Comparison of ENCODE assay signal across 21 cellular contexts in genomic region chr1:34904236-34905097, GRCh38. TPM values are rescaled to one million over a fixed set of nuclear protein-coding genes. Genes with fewer than 3 reads are reported as not detected.
DNase-seq lines count a peak whose midpoint lies in the region; ATAC-seq, FAIRE-seq and TF ChIP-seq lines count a peak whose summit lies in the region.
"Had no signal": no experiment of that assay in that cellular context is flagged by ENCODE, and none has a peak within 500 bp of the region (broad histone marks: within the 10 kb centered on the region; RNA-seq: fewer than 3 reads in every experiment).

No MANE protein-coding gene starts in this region.

- no peak for TF ChIP-seq EP300 in GM12878 (IDR thresholded peaks at IDR 0.05; ENCODE audit: borderline replicate concordance in 1 of 2, control insufficient read depth in 1 of 2, low read depth in 2 of 2, low read length in 2 of 2)

- H3K4me3 Mint-ChIP-seq in natural killer cell treated with Interleukin-12 subunit alpha and Interleukin-12 subunit beta and Interleukin-15 and Interleukin-18, amount 100 ng/mL, for 72 hours = no peak overlapping the region
- H3K4me3 Mint-ChIP-seq in natural killer cell = no peak overlapping the region
- H3K4me3 Mint-ChIP-seq in endothelial cell (ENCODE audit: unreplicated experiment) = no peak overlapping the region
- H3K4me3 Mint-ChIP-seq: B cell, CD14-positive monocyte, IgD-negative memory B cell had no signal

- TF ChIP-seq RAD21 in GM12878 (IDR thresholded peaks at IDR 0.05; ENCODE audit: insufficient read depth, low read depth, low read length) = no peak

- H3K9ac ChIP-seq in GM12878 (ENCODE audit: control insufficient read depth, insufficient read depth, low read length) = no peak overlapping the region

- H3K9me3 Mint-ChIP-seq in natural killer cell treated with Interleukin-12 subunit alpha and Interleukin-12 subunit beta and Interleukin-15 and Interleukin-18, amount 100 ng/mL, for 72 hours = no peaks in the 10 kb centered on the region
- H3K9me3 Mint-ChIP-seq in natural killer cell = no peaks in the 10 kb centered on the region
- H3K9me3 Mint-ChIP-seq in endothelial cell (ENCODE audit: unreplicated experiment) = no peaks in the 10 kb centered on the region

- H3K4me3 ChIP-seq in GM12878 = no peak overlapping the region
- H3K4me3 ChIP-seq in brain microvascular endothelial cell (ENCODE audit: low read depth, low read length) = no peak overlapping the region
- no peak overlapping the region for H3K4me3 ChIP-seq in OCI-LY7 (ENCODE audit: low read depth, low read length, poor library complexity, severe bottlenecking)

- RAD21 ChIA-PET in GM12878 (lab: Charles Lee; ENCODE audit: unreplicated experiment) = no interaction called here

- TF ChIP-seq CTCF in natural killer cell (IDR thresholded peaks at IDR 0.05) (no peak), GM12878 (IDR thresholded peaks at IDR 0.05 in 2 of 3, conservative IDR thresholded peaks at IDR 0.05 in 1 of 3; ENCODE audit: control insufficient read depth in 2 of 3, extremely low read depth in 1 of 3, insufficient read depth in 1 of 3, low read depth in 3 of 3, low read length in 3 of 3) (no peak), endothelial cell (IDR thresholded peaks at IDR 0.05; ENCODE audit: unreplicated experiment) (peak; percentile 8), brain microvascular endothelial cell (IDR thresholded peaks at IDR 0.05; ENCODE audit: low read depth, low read length, missing control alignments) (no peak), OCI-LY7 (conservative IDR thresholded peaks at IDR 0.05; ENCODE audit: low read length) (no peak)

- peaks cover 0 to 8% of the 10 kb centered on the region in 2 experiments; a peak in 3 of 4 replicates for H3K27me3 ChIP-seq in GM12878 (replicated peaks in 1 of 2; ENCODE audit: control insufficient read depth in 2 of 2, insufficient read depth in 2 of 2, low read length in 1 of 2)
- H3K27me3 ChIP-seq in brain microvascular endothelial cell (replicated peaks) = no peaks in the 10 kb centered on the region

- no peaks in the 10 kb centered on the region for H3K36me3 Mint-ChIP-seq in natural killer cell treated with Interleukin-12 subunit alpha and Interleukin-12 subunit beta and Interleukin-15 and Interleukin-18, amount 100 ng/mL, for 72 hours
- H3K36me3 Mint-ChIP-seq in natural killer cell (no peaks in the 10 kb centered on the region), endothelial cell (ENCODE audit: low read depth, unreplicated experiment) (no peaks in the 10 kb centered on the region)
- H3K36me3 Mint-ChIP-seq: CD14-positive monocyte, IgD-negative memory B cell had no signal

- H2AFZ ChIP-seq in GM12878 (ENCODE audit: control insufficient read depth, low read depth, low read length) (no peak overlapping the region), OCI-LY7 (ENCODE audit: low read length) (no peak overlapping the region)

- BruUV-seq in GM12878 (replicated peaks; lab: Mats Ljungman, UMichigan) (no TSS peak), OCI-LY7 (replicated peaks; lab: Mats Ljungman, UMichigan) (no TSS peak)

- H3K4me2 ChIP-seq in GM12878 (ENCODE audit: control insufficient read depth, insufficient read depth) = no peak overlapping the region
- no peak overlapping the region for H3K4me2 ChIP-seq in OCI-LY7 (ENCODE audit: low read length)

- POLR2A ChIA-PET in GM12878 (lab: Charles Lee) (no interaction called here), OCI-LY7 (lab: Charles Lee) (interaction anchor here (0.5 kb wide), 1 partner anchor 1265 kb away, joined by 3 read pairs; no protein-coding TSS in a partner anchor)

- FAIRE-seq in GM12878 (lab: Jason Lieb, UNC) = no peak
- FAIRE-seq: D721Med had no signal

- H3K9me3 ChIP-seq in GM12878 (replicated peaks; ENCODE audit: control insufficient read depth, insufficient read depth, low read length) = no peaks in the 10 kb centered on the region
- no peaks in the 10 kb centered on the region for H3K9me3 ChIP-seq in OCI-LY7 (ENCODE audit: low read length)

- ATAC-seq in natural killer cell treated with Interleukin-12 subunit alpha and Interleukin-12 subunit beta and Interleukin-15 and Interleukin-18, amount 100 ng/mL, for 72 hours = peak; percentile 24 to 26
- no peak for ATAC-seq in natural killer cell
- peak; percentile 40; the same call in 2 of the 3 replicates for ATAC-seq in GM12878

- H3K27me3 Mint-ChIP-seq in natural killer cell treated with Interleukin-12 subunit alpha and Interleukin-12 subunit beta and Interleukin-15 and Interleukin-18, amount 100 ng/mL, for 72 hours = peaks cover 33% of the 10 kb centered on the region in 2 donors
- H3K27me3 Mint-ChIP-seq in natural killer cell (ENCODE audit: low read depth in 2 of 2) = peaks cover 26 to 28% of the 10 kb centered on the region in 2 donors
- H3K27me3 Mint-ChIP-seq in endothelial cell (ENCODE audit: unreplicated experiment) = peaks cover 4% of the 10 kb centered on the region

- SMC1A ChIA-PET in GM12878 (lab: Charles Lee; ENCODE audit: uncharacterized antibody, unreplicated experiment) = no interaction called here

- H3K36me3 ChIP-seq in GM12878 (ENCODE audit: control insufficient read depth in 2 of 2, insufficient read depth in 2 of 2, low read length in 1 of 2) (no peaks in the 10 kb centered on the region), brain microvascular endothelial cell (replicated peaks) (no peaks in the 10 kb centered on the region), OCI-LY7 (ENCODE audit: insufficient read depth, low read length) (no peaks in the 10 kb centered on the region)

- no peak overlapping the region for H3K27ac Mint-ChIP-seq in natural killer cell treated with Interleukin-12 subunit alpha and Interleukin-12 subunit beta and Interleukin-15 and Interleukin-18, amount 100 ng/mL, for 72 hours
- H3K27ac Mint-ChIP-seq in natural killer cell = no peak overlapping the region
- H3K27ac Mint-ChIP-seq in endothelial cell (ENCODE audit: unreplicated experiment) = no peak overlapping the region
- H3K27ac Mint-ChIP-seq: B cell, CD14-positive monocyte, IgD-negative memory B cell had no signal

- in situ Hi-C loops in GM12878 (cut with MboI) = no loop called here
- in situ Hi-C loops in brain microvascular endothelial cell (cut with HindIII; ENCODE audit: low pct_ligation_motif_present, low sequenced_read_pairs) = no loop called here

- intact Hi-C loops in natural killer cell (cut with micrococcal nuclease) (no loop called here), GM12878 (cut with micrococcal nuclease; ENCODE audit: unreplicated experiment) (no loop called here), OCI-LY7 (cut with micrococcal nuclease; ENCODE audit: unreplicated experiment) (no loop called here)

- 49% methylated on average over 33 of the region's 33 CpGs for WGBS in GM12878 (ENCODE audit: insufficient coverage, insufficient replicate concordance, low lambda C conversion rate, missing lambda C conversion rate)

- no peaks in the 10 kb centered on the region for H3K4me1 Mint-ChIP-seq in natural killer cell treated with Interleukin-12 subunit alpha and Interleukin-12 subunit beta and Interleukin-15 and Interleukin-18, amount 100 ng/mL, for 72 hours (ENCODE audit: low read depth in 2 of 2)
- H3K4me1 Mint-ChIP-seq in natural killer cell (peaks cover 0 to 4% of the 10 kb centered on the region in 2 donors), endothelial cell (ENCODE audit: unreplicated experiment) (peaks cover 2% of the 10 kb centered on the region)
- H3K4me1 Mint-ChIP-seq: B cell, CD14-positive monocyte, IgD-negative memory B cell had no signal

- no peaks in the 10 kb centered on the region for H3K79me2 ChIP-seq in GM12878 (ENCODE audit: control insufficient read depth, insufficient read depth, low read length)
- H3K79me2 ChIP-seq in OCI-LY7 (ENCODE audit: insufficient read depth, low read depth, low read length) = no peaks in the 10 kb centered on the region

- TF ChIP-seq POLR2A in GM12878 (IDR thresholded peaks at IDR 0.05; ENCODE audit: low read depth, low read length) = no peak

- H3K27ac ChIP-seq in GM12878 (ENCODE audit: control insufficient read depth, insufficient read depth) (no peak overlapping the region), brain microvascular endothelial cell (no peak overlapping the region), OCI-LY7 (ENCODE audit: low read depth, low read length, poor library complexity, severe bottlenecking) (no peak overlapping the region)

- H3K4me1 ChIP-seq in GM12878 (ENCODE audit: control insufficient read depth, insufficient read depth, low read length) = no peaks in the 10 kb centered on the region
- H3K4me1 ChIP-seq in OCI-LY7 (ENCODE audit: insufficient read depth, low read length, poor library complexity, severe bottlenecking) = no peaks in the 10 kb centered on the region

- H4K20me1 ChIP-seq in GM12878 (ENCODE audit: control insufficient read depth, insufficient read depth) (no peaks in the 10 kb centered on the region), OCI-LY7 (ENCODE audit: insufficient read depth, low read length) (no peaks in the 10 kb centered on the region)

- no peaks in the 10 kb centered on the region for H3K9me2 ChIP-seq in OCI-LY7 (ENCODE audit: insufficient read depth, low read length)

- DNase-seq in natural killer cell treated with Interleukin-12 subunit alpha and Interleukin-12 subunit beta and Interleukin-15 and Interleukin-18, amount 100 ng/mL, for 72 hours (ENCODE audit: low spot score) = no peak
- DNase-seq in natural killer cell = no peak
- DNase-seq in GM12878 (ENCODE audit: low read depth, low spot score) = no peak
- DNase-seq in endothelial cell (ENCODE audit: low spot score) = no peak
- no peak for DNase-seq in superior temporal gyrus (ENCODE audit: extremely low spot score)
- DNase-seq in brain microvascular endothelial cell = no peak
- DNase-seq in OCI-LY7 (ENCODE audit: low spot score) = no peak
- DNase-seq: DMS53, EL, HCEC 1CT, Kasumi-1, NCI-H1694, NCI-H2081, NCI-H2171 treated with DMSO at 0.1 percent for 48 hours, NCI-H526, SHP77 had no signal

- CTCF ChIA-PET in GM12878 (lab: Yijun Ruan, JAX) = no interaction called here
- CTCF ChIA-PET in OCI-LY7 (lab: Charles Lee; ENCODE audit: unreplicated experiment) = no interaction called here

RNA-seq across cellular contexts. Expression of gene DLGAP3, which starts 25.0 kb away (rescaled TPM):
- under 1 TPM; 0.71 to 0.73 TPM for total RNA-seq in natural killer cell treated with Interleukin-12 subunit alpha and Interleukin-12 subunit beta and Interleukin-15 and Interleukin-18, amount 100 ng/mL, for 72 hours
- total RNA-seq in natural killer cell (under 1 TPM; 0.33 to 0.38 (median 0.36) TPM), GM12878 (2014; rRNA removed) (0.05 and 0.11 TPM in 2 replicates), GM12878 (2014; rRNA removed; fragmentation: Illumina TruSeq; extraction: Trizol) (0.04 TPM in 1 of 2 replicates, not detected in the other), GM12878 (2021) (0.15 and 0.21 TPM in 2 replicates), endothelial cell (ENCODE audit: unreplicated experiment) (9.1 TPM), OCI-LY7 (2022) (0.42 and 0.44 TPM in 2 replicates)
- total RNA-seq in GM12878 (2013; cell fraction: nucleolus; rRNA removed) = 0.42 and 0.77 TPM in 2 replicates
- not detected for polyA plus RNA-seq in GM12878 (2011; ENCODE audit: low read depth)
- polyA plus RNA-seq in GM12878 (2011; rRNA removed) (0.03 TPM in 1 of 2 replicates, not detected in the other), GM12878 (2014; fragmentation: Illumina TruSeq; extraction: Trizol) (not detected in 2 replicates), GM12878 (2014; fragmentation: Nextera tagmentation; extraction: Ambion mirVana) (not detected), GM12878 (2014; rRNA removed) (0.12 and 0.16 TPM in 2 replicates), GM12878 (2016; fragmentation: Nextera tagmentation; extraction: Ambion mirVana) (under 1 TPM in 1 of 2 experiments, not detected in 1; 0.05 TPM)
- 0.05 and 0.06 TPM in 2 replicates for polyA plus RNA-seq in GM12878 (2011; cell fraction: cytosol; rRNA removed)
- polyA plus RNA-seq in GM12878 (2011; cell fraction: nucleus; rRNA removed) = 0.16 and 0.42 TPM in 2 replicates
- 0.21 and 0.34 TPM in 2 replicates for polyA plus RNA-seq in GM12878 (2012)
- polyA minus RNA-seq in GM12878 (2011; rRNA and poly(A)+ RNA removed) = 0.31 TPM in 1 of 2 replicates, not detected in the other
- polyA minus RNA-seq in GM12878 (2011; cell fraction: cytosol; rRNA and poly(A)+ RNA removed) = not detected in 2 replicates
- 0.48 and 0.67 TPM in 2 replicates for polyA minus RNA-seq in GM12878 (2011; cell fraction: nucleus; rRNA and poly(A)+ RNA removed)
- 0.47 and 0.64 TPM in 2 replicates for total RNA-seq in OCI-LY7 (2014; rRNA removed; shearing (Covaris generic))
- total RNA-seq: A172 had no signal

RNA-seq across cellular contexts. Expression of gene SMIM12, which starts 44.9 kb away (rescaled TPM):
- total RNA-seq in natural killer cell treated with Interleukin-12 subunit alpha and Interleukin-12 subunit beta and Interleukin-15 and Interleukin-18, amount 100 ng/mL, for 72 hours = 10 to 100 TPM; 64.4 to 72.7 TPM
- total RNA-seq in natural killer cell (10 to 100 TPM; 33.4 to 44.5 (median 36.5) TPM), GM12878 (2014; rRNA removed) (39.4 and 41.0 TPM in 2 replicates), GM12878 (2014; rRNA removed; fragmentation: Illumina TruSeq; extraction: Trizol) (37.1 and 38.7 TPM in 2 replicates), GM12878 (2021) (42.4 and 45.6 TPM in 2 replicates), endothelial cell (ENCODE audit: unreplicated experiment) (84.4 TPM), OCI-LY7 (2022) (39.2 and 41.2 TPM in 2 replicates)
- total RNA-seq in GM12878 (2013; cell fraction: nucleolus; rRNA removed) = 26.1 and 28.7 TPM in 2 replicates
- polyA plus RNA-seq in GM12878 (2011; ENCODE audit: low read depth) = 24.7 TPM
- polyA plus RNA-seq in GM12878 (2011; rRNA removed) (24.2 and 39.2 TPM in 2 replicates), GM12878 (2014; fragmentation: Illumina TruSeq; extraction: Trizol) (45.5 and 55.9 TPM in 2 replicates), GM12878 (2014; fragmentation: Nextera tagmentation; extraction: Ambion mirVana) (10 to 100 TPM; 26.1 to 42.9 TPM), GM12878 (2014; rRNA removed) (45.3 and 48.9 TPM in 2 replicates), GM12878 (2016; fragmentation: Nextera tagmentation; extraction: Ambion mirVana) (10 to 100 TPM; 64.0 to 81.5 TPM)
- polyA plus RNA-seq in GM12878 (2011; cell fraction: cytosol; rRNA removed) = 49.0 and 50.5 TPM in 2 replicates
- 17.7 and 20.6 TPM in 2 replicates for polyA plus RNA-seq in GM12878 (2011; cell fraction: nucleus; rRNA removed)
- polyA plus RNA-seq in GM12878 (2012) = 26.0 and 31.6 TPM in 2 replicates
- 20.8 and 22.8 TPM in 2 replicates for polyA minus RNA-seq in GM12878 (2011; rRNA and poly(A)+ RNA removed)
- polyA minus RNA-seq in GM12878 (2011; cell fraction: cytosol; rRNA and poly(A)+ RNA removed) = 6.4 and 9.4 TPM in 2 replicates
- 9.3 and 17.4 TPM in 2 replicates for polyA minus RNA-seq in GM12878 (2011; cell fraction: nucleus; rRNA and poly(A)+ RNA removed)
- total RNA-seq in OCI-LY7 (2014; rRNA removed; shearing (Covaris generic)) = 36.3 and 44.3 TPM in 2 replicates

Comparison
In these comparisons a context has a peak if more than half of its experiments do, and no peak if none do; other contexts are left out.
1. ATAC-seq: peak in natural killer cell treated with Interleukin-12 subunit alpha and Interleukin-12 subunit beta and Interleukin-15 and Interleukin-18, amount 100 ng/mL, for 72 hours (2 of 2) and GM12878 (single experiment); none in natural killer cell (0 of 3).